1 cellular context compared by ENCODE assay signal in genomic region chr19:34269081-34269480, GRCh38.
TF ChIP-seq lines count a peak whose summit lies in the region.

No MANE protein-coding gene starts in this region.

TF ChIP-seq in H1, 55 proteins besides CTCF, POLR2A, EP300 and RAD21:
- TF ChIP-seq TAF1 (IDR thresholded peaks at IDR 0.05; ENCODE audit: low read depth, low read length) = no peak
- TF ChIP-seq MAFK (IDR thresholded peaks at IDR 0.05; ENCODE audit: low read depth, low read length) = no peak
- TF ChIP-seq USF2 (IDR thresholded peaks at IDR 0.05; ENCODE audit: low read length) = no peak
- TF ChIP-seq CHD2 (IDR thresholded peaks at IDR 0.05; ENCODE audit: low read length) = no peak
- no peak for TF ChIP-seq SP1 (IDR thresholded peaks at IDR 0.05; ENCODE audit: low read depth, low read length)
- no peak for TF ChIP-seq TEAD4 (IDR thresholded peaks at IDR 0.05; ENCODE audit: low read depth, low read length)
- TF ChIP-seq TAF7 (optimal IDR thresholded peaks at IDR 0.05; ENCODE audit: borderline replicate concordance, low read depth, low read length) = no peak
- no peak for TF ChIP-seq CHD1 (IDR thresholded peaks at IDR 0.05; ENCODE audit: low read depth, low read length)
- no peak for TF ChIP-seq YY1 (IDR thresholded peaks at IDR 0.05; ENCODE audit: low read depth, low read length)
- no peak for TF ChIP-seq KDM4A (IDR thresholded peaks at IDR 0.05; ENCODE audit: low read depth, low read length, severe bottlenecking)
- no peak for TF ChIP-seq EGR1 (IDR thresholded peaks at IDR 0.05; ENCODE audit: borderline replicate concordance, low read depth, low read length)
- TF ChIP-seq ZNF274 (IDR thresholded peaks at IDR 0.05; ENCODE audit: borderline replicate concordance, extremely low read depth, low read length) = no peak
- TF ChIP-seq SIN3A (conservative IDR thresholded peaks at IDR 0.05 in 1 of 2, IDR thresholded peaks at IDR 0.05 in 1 of 2; ENCODE audit: low read depth in 1 of 2, low read length in 2 of 2) = no peak
- TF ChIP-seq CBX5 (IDR thresholded peaks at IDR 0.05; ENCODE audit: low read depth, low read length) = no peak
- TF ChIP-seq CTBP2 (IDR thresholded peaks at IDR 0.05; ENCODE audit: borderline replicate concordance, insufficient read depth, insufficient read length, low read length) = no peak
- TF ChIP-seq CHD7 (IDR thresholded peaks at IDR 0.05; ENCODE audit: insufficient replicate concordance, low read length) = no peak
- no peak for TF ChIP-seq PHF8 (conservative IDR thresholded peaks at IDR 0.05; ENCODE audit: low read depth, low read length)
TF ChIP-seq in H1: peak in this region for 0.
